ENCODE assay signal across 19 cellular contexts in genomic region chr14:104322531-104323466, GRCh38.
DNase-seq lines count a peak whose midpoint lies in the region; ATAC-seq and TF ChIP-seq lines count a peak whose summit lies in the region.
"Had no signal": no experiment of that assay in that cellular context is flagged by ENCODE, and none has a peak within 500 bp of the region (broad histone marks: within the 10 kb centered on the region; RNA-seq: fewer than 3 reads in every experiment).

No MANE protein-coding gene starts in this region.

- H3K27me3 ChIP-seq in BLaER1 treated with 17β-estradiol and CSF1 and Interleukin-3, amounts not matched to agents 10 nM and 100 nM: peaks cover 0 to 19% (median 5%) of the 10 kb centered on the region in 11 experiments; a peak in 10 of 22 replicates
- no peaks in the 10 kb centered on the region for H3K27me3 ChIP-seq in H9 (ENCODE audit: insufficient read depth, low read length)
- no peaks in the 10 kb centered on the region for H3K27me3 ChIP-seq in neural progenitor cell

- H4K5ac ChIP-seq in H9 (ENCODE audit: insufficient read length, low read depth, low read length): no peak overlapping the region

- H3K23me2 ChIP-seq in H9 (ENCODE audit: insufficient read length, low read depth, low read length, poor library complexity, severe bottlenecking): no peaks in the 10 kb centered on the region

- ATAC-seq in GM21723 (IDR thresholded peaks at IDR 0.05; ENCODE audit: unreplicated experiment): no peak
- no peak for ATAC-seq in HG03520 (IDR thresholded peaks at IDR 0.05; ENCODE audit: unreplicated experiment)
- no peak for ATAC-seq in HG03378 (IDR thresholded peaks at IDR 0.05; ENCODE audit: unreplicated experiment)
- ATAC-seq: effector memory CD8-positive, alpha-beta T cell had no signal

- no peak overlapping the region for H2BK12ac ChIP-seq in H9 (ENCODE audit: insufficient read length, low read depth, low read length)

- no peak overlapping the region for H4K8ac ChIP-seq in H9 (replicated peaks; ENCODE audit: insufficient read length, low read depth, low read length)

- H3K36me3 ChIP-seq in BLaER1 treated with 17β-estradiol and CSF1 and Interleukin-3, amounts not matched to agents 10 nM and 100 nM: no peaks in the 10 kb centered on the region
- no peaks in the 10 kb centered on the region for H3K36me3 ChIP-seq in neural progenitor cell

- no peak overlapping the region for H3K9ac ChIP-seq in BLaER1 treated with 17β-estradiol and CSF1 and Interleukin-3, amounts not matched to agents 10 nM and 100 nM
- no peak overlapping the region for H3K9ac ChIP-seq in H9 (ENCODE audit: extremely low read depth, insufficient read length, low read length)
- H3K9ac ChIP-seq in neural progenitor cell: no peak overlapping the region
- H3K9ac ChIP-seq: KMS-11 had no signal

- no peak overlapping the region for H2AFZ ChIP-seq in H9 (ENCODE audit: low read length)
- H2AFZ ChIP-seq in neural progenitor cell (replicated peaks): no peak overlapping the region

- peaks cover 3% of the 10 kb centered on the region for H3F3A ChIP-seq in neural progenitor cell (ENCODE audit: low read depth)

- no peak overlapping the region for H3K4ac ChIP-seq in H9 (ENCODE audit: low read depth, low read length)

- H3K4me1 ChIP-seq in BLaER1 treated with 17β-estradiol and CSF1 and Interleukin-3, amounts not matched to agents 10 nM and 100 nM: peaks cover 8 to 81% (median 67%) of the 10 kb centered on the region in 10 experiments
- H3K4me1 ChIP-seq in H9 (ENCODE audit: insufficient read depth, low read length) (no peaks in the 10 kb centered on the region), neural progenitor cell (no peaks in the 10 kb centered on the region)
- H3K4me1 ChIP-seq: Caco-2 had no signal

- H3K4me1 Mint-ChIP-seq in H9 (no peaks in the 10 kb centered on the region), neural progenitor cell (peaks cover 18% of the 10 kb centered on the region)
- H3K4me1 Mint-ChIP-seq: central memory CD8-positive, alpha-beta T cell had no signal

- no peak overlapping the region for H3K56ac ChIP-seq in H9 (ENCODE audit: insufficient read length, low read depth, low read length)

- H3K27ac Mint-ChIP-seq in H9 (no peak overlapping the region), neural progenitor cell (peak overlapping the region; percentile 59)
- H3K27ac Mint-ChIP-seq: effector memory CD8-positive, alpha-beta T cell had no signal

- no peak overlapping the region for H3K14ac ChIP-seq in H9 (ENCODE audit: insufficient read depth, low read length)

- H3K79me1 ChIP-seq in H9 (ENCODE audit: insufficient read depth, low read depth, low read length, poor library complexity, severe bottlenecking): no peaks in the 10 kb centered on the region

- H3K27ac ChIP-seq in BLaER1 treated with 17β-estradiol and CSF1 and Interleukin-3, amounts not matched to agents 10 nM and 100 nM: peak overlapping the region in 3 of 11 experiments; percentile 15 to 41 (median 30); a peak in 3 of 22 replicates
- H3K27ac ChIP-seq in H9 (ENCODE audit: insufficient read length, low read depth, low read length): no peak overlapping the region
- H3K27ac ChIP-seq in neural progenitor cell: no peak overlapping the region
- H3K27ac ChIP-seq: KMS-11 had no signal

- H3K18ac ChIP-seq in H9 (ENCODE audit: insufficient read length, low read depth, low read length): no peak overlapping the region

- no CpG with 5 or more reads among the region's 31 CpGs for WGBS in H9 (ENCODE audit: extremely low coverage, insufficient read length, low lambda C conversion rate)

- H3K79me2 ChIP-seq in H9 (ENCODE audit: insufficient read depth, low read length) (no peaks in the 10 kb centered on the region), neural progenitor cell (ENCODE audit: low read depth) (no peaks in the 10 kb centered on the region)

- H4K20me1 ChIP-seq in BLaER1 treated with 17β-estradiol and CSF1 and Interleukin-3, amounts not matched to agents 10 nM and 100 nM: peaks cover 0 to 21% (median 0%) of the 10 kb centered on the region in 11 experiments; a peak in 2 of 22 replicates
- no peaks in the 10 kb centered on the region for H4K20me1 ChIP-seq in H9 (ENCODE audit: control insufficient read depth, insufficient read depth, insufficient read length)
- no peaks in the 10 kb centered on the region for H4K20me1 ChIP-seq in neural progenitor cell (ENCODE audit: low read depth)

- H3K4me3 Mint-ChIP-seq in H9 (no peak overlapping the region), neural progenitor cell (no peak overlapping the region)
- H3K4me3 Mint-ChIP-seq: central memory CD8-positive, alpha-beta T cell; effector memory CD8-positive, alpha-beta T cell had no signal

- H2BK15ac ChIP-seq in H9 (ENCODE audit: low read depth, low read length): no peak overlapping the region

- no peak overlapping the region for H3T11ph ChIP-seq in H9 (ENCODE audit: low read length)

- H3K36me3 Mint-ChIP-seq in H9 (ENCODE audit: insufficient read depth in 1 of 3, low read depth in 3 of 3): no peaks in the 10 kb centered on the region
- no peaks in the 10 kb centered on the region for H3K36me3 Mint-ChIP-seq in neural progenitor cell

- H2BK120ac ChIP-seq in H9 (ENCODE audit: low read depth, low read length, poor library complexity, severe bottlenecking): no peak overlapping the region

- peak overlapping the region in 10 of 11 experiments; percentile 21 to 88 (median 78); a peak in 20 of 22 replicates for H3K4me2 ChIP-seq in BLaER1 treated with 17β-estradiol and CSF1 and Interleukin-3, amounts not matched to agents 10 nM and 100 nM
- H3K4me2 ChIP-seq in H9 (ENCODE audit: insufficient read depth, insufficient read length, low read length) (no peak overlapping the region), neural progenitor cell (no peak overlapping the region)
- H3K4me2 ChIP-seq: KMS-11 had no signal

- no peak for TF ChIP-seq CTCF in H9 (conservative IDR thresholded peaks at IDR 0.05)
- no peak for TF ChIP-seq CTCF in neural progenitor cell (IDR thresholded peaks at IDR 0.05)

- H2BK20ac ChIP-seq in H9 (ENCODE audit: low read depth, low read length, poor library complexity, severe bottlenecking): no peak overlapping the region

- DNase-seq in H9: peak; percentile 26
- DNase-seq in SW480 (ENCODE audit: low spot score): peak; percentile 89
- DNase-seq in neural progenitor cell (ENCODE audit: low spot score): peak; percentile 41
- DNase-seq in NCI-H146 treated with DMSO at 0.1 percent for 48 hours (lab: John Stamatoyannopoulos, UW; ENCODE audit: unreplicated experiment): no peak
- DNase-seq: activated CD4-positive, alpha-beta T cell treated with anti-CD3 and anti-CD28 coated beads for 1 hour; amniotic stem cell; Caco-2; effector memory CD8-positive, alpha-beta T cell; NCI-H1092; NCI-H226; stimulated activated CD4-positive, alpha-beta T cell treated with anti-CD3 and anti-CD28 coated beads, Interleukin-2, amount 100 ng/mL, for 48 hours; substantia nigra; T1000 had no signal

- no peak overlapping the region for H4K91ac ChIP-seq in H9 (ENCODE audit: insufficient read length, low read depth, low read length)

- no peak overlapping the region for H2AK5ac ChIP-seq in H9 (ENCODE audit: insufficient read length, low read length)

- H3K9me3 ChIP-seq in BLaER1 treated with 17β-estradiol and CSF1 and Interleukin-3, amounts not matched to agents 10 nM and 100 nM (replicated peaks in 1 of 11): peaks cover 0 to 3% (median 0%) of the 10 kb centered on the region in 11 experiments; a peak in 1 of 22 replicates
- H3K9me3 ChIP-seq in H9 (ENCODE audit: control insufficient read depth, low read depth, low read length) (no peaks in the 10 kb centered on the region), neural progenitor cell (ENCODE audit: low read depth) (no peaks in the 10 kb centered on the region)
- H3K9me3 ChIP-seq: Caco-2 had no signal

- H2BK5ac ChIP-seq in H9 (ENCODE audit: insufficient read length, low read length): no peak overlapping the region

- no peaks in the 10 kb centered on the region; the same call in none of the 2 replicates for H3K27me3 Mint-ChIP-seq in H9 (ENCODE audit: low read depth)
- H3K27me3 Mint-ChIP-seq in neural progenitor cell (ENCODE audit: insufficient read depth, low read depth): peaks cover 7% of the 10 kb centered on the region
- H3K27me3 Mint-ChIP-seq: central memory CD8-positive, alpha-beta T cell had no signal

- no peak overlapping the region for H3K23ac ChIP-seq in H9 (ENCODE audit: insufficient read length, low read depth, low read length)

- no peak overlapping the region for H3K4me3 ChIP-seq in BLaER1 treated with 17β-estradiol and CSF1 and Interleukin-3, amounts not matched to agents 10 nM and 100 nM
- no peak overlapping the region for H3K4me3 ChIP-seq in neural progenitor cell

- H3K9me3 Mint-ChIP-seq in H9 (no peaks in the 10 kb centered on the region; a peak in 1 of 5 replicates), neural progenitor cell (peaks cover 2% of the 10 kb centered on the region)
- H3K9me3 Mint-ChIP-seq: central memory CD8-positive, alpha-beta T cell; effector memory CD8-positive, alpha-beta T cell had no signal

Comparison
In these comparisons a context has a peak if more than half of its experiments do, and no peak if none do; other contexts are left out.
1. H3K4me2 ChIP-seq: peak in BLaER1 treated with 17β-estradiol and CSF1 and Interleukin-3, amounts not matched to agents 10 nM and 100 nM (10 of 11); none in H9 (single experiment) and neural progenitor cell (single experiment).